ENCODE assay signal across 28 cellular contexts in genomic region chrX:23436875-23437274, GRCh38.
DNase-seq lines count a peak whose midpoint lies in the region; ATAC-seq and TF ChIP-seq lines count a peak whose summit lies in the region.
"Had no signal": no experiment of that assay in that cellular context is flagged by ENCODE, and none has a peak within 500 bp of the region (broad histone marks: within the 10 kb centered on the region; RNA-seq: fewer than 3 reads in every experiment).

No MANE protein-coding gene starts in this region.

- no peaks in the 10 kb centered on the region for H3K27me3 ChIP-seq in HUES48 (ENCODE audit: control insufficient read depth, insufficient read depth, low read length)
- no peaks in the 10 kb centered on the region for H3K27me3 ChIP-seq in endodermal cell (ENCODE audit: control insufficient read depth, insufficient read depth, low read length, poor library complexity, severe bottlenecking)
- H3K27me3 ChIP-seq: BLaER1 treated with 17β-estradiol and CSF1 and Interleukin-3, amounts not matched to agents 10 nM and 100 nM; SJSA1 had no signal

- H3K4me1 ChIP-seq in HUES48 (ENCODE audit: control insufficient read depth, insufficient read depth, low read length) (peaks cover 21% of the 10 kb centered on the region), endodermal cell (ENCODE audit: control insufficient read depth, insufficient read depth, low read length) (no peaks in the 10 kb centered on the region)
- H3K4me1 ChIP-seq: A549; BLaER1 treated with 17β-estradiol and CSF1 and Interleukin-3, amounts not matched to agents 10 nM and 100 nM; Caco-2; HAP-1; SJSA1 had no signal

- H3K9ac ChIP-seq in HUES48 (ENCODE audit: low read depth, low read length) (0 out of 2 replicates have a peak overlapping the region, but pooled peaks have one; percentile 52), endodermal cell (ENCODE audit: extremely low read depth, low read length, poor library complexity, severe bottlenecking) (no peak overlapping the region)
- H3K9ac ChIP-seq: BLaER1 treated with 17β-estradiol and CSF1 and Interleukin-3, amounts not matched to agents 10 nM and 100 nM had no signal

- H3K27ac ChIP-seq in HUES48 (ENCODE audit: low read depth, low read length): peak overlapping the region; percentile 72
- no peak overlapping the region for H3K27ac ChIP-seq in endodermal cell (ENCODE audit: low read depth, low read length)
- H3K27ac ChIP-seq: A549; BLaER1 treated with 17β-estradiol and CSF1 and Interleukin-3, amounts not matched to agents 10 nM and 100 nM; SJSA1 had no signal

- peaks cover 45% of the 10 kb centered on the region for H3K4me1 Mint-ChIP-seq in endodermal cell
- H3K4me1 Mint-ChIP-seq: CD4-positive, alpha-beta memory T cell; T-cell had no signal

- no peaks in the 10 kb centered on the region for H3K36me3 ChIP-seq in HUES48 (ENCODE audit: control insufficient read depth, insufficient read depth, low read length)
- H3K36me3 ChIP-seq in endodermal cell (ENCODE audit: control insufficient read depth, insufficient read depth, low read length): no peaks in the 10 kb centered on the region
- H3K36me3 ChIP-seq: BLaER1 treated with 17β-estradiol and CSF1 and Interleukin-3, amounts not matched to agents 10 nM and 100 nM; HAP-1; SJSA1 had no signal

- H3K9me3 ChIP-seq in HUES48 (ENCODE audit: control insufficient read depth, insufficient read depth, low read length): no peaks in the 10 kb centered on the region
- H3K9me3 ChIP-seq in endodermal cell (ENCODE audit: control insufficient read depth, low read length): no peaks in the 10 kb centered on the region
- H3K9me3 ChIP-seq: A549; BLaER1 treated with 17β-estradiol and CSF1 and Interleukin-3, amounts not matched to agents 10 nM and 100 nM; Caco-2; HAP-1; SJSA1 had no signal

- H3K4me3 Mint-ChIP-seq in endodermal cell: no peak overlapping the region
- H3K4me3 Mint-ChIP-seq: CD4-positive, alpha-beta memory T cell; HFFc6; T-cell had no signal

- no peaks in the 10 kb centered on the region for H3K27me3 Mint-ChIP-seq in endodermal cell (ENCODE audit: insufficient read depth)

- WGBS in endodermal cell (ENCODE audit: insufficient coverage in 1 of 2, insufficient read length in 1 of 2), 2 experiments: 62% methylated on average over 1 of the region's 1 CpG; no CpG with 5 or more reads in 1 of the 2 experiments

- no peaks in the 10 kb centered on the region for H3K36me3 Mint-ChIP-seq in endodermal cell (ENCODE audit: low read depth)
- H3K36me3 Mint-ChIP-seq: CD4-positive, alpha-beta memory T cell; T-cell had no signal

- H3K4me3 ChIP-seq in HUES48 (ENCODE audit: low read depth, low read length): no peak overlapping the region
- no peak overlapping the region for H3K4me3 ChIP-seq in endodermal cell (ENCODE audit: low read length)
- H3K4me3 ChIP-seq: A549; BLaER1 treated with 17β-estradiol and CSF1 and Interleukin-3, amounts not matched to agents 10 nM and 100 nM; GM12878; HAP-1; SJSA1 had no signal

- DNase-seq in endodermal cell (peak; percentile 92), iPS-NIHi11 (ENCODE audit: low spot score) (peak; percentile 19), SKM-1 (lab: John Stamatoyannopoulos, UW; ENCODE audit: unreplicated experiment) (no peak), GOT3 (lab: John Stamatoyannopoulos, UW) (no peak)
- DNase-seq in activated CD4-positive, CD25-positive, alpha-beta regulatory T cell treated with anti-CD3 and anti-CD28 coated beads, Interleukin-2, amount 50 U/mL, for 72 hours: no peak
- DNase-seq: AML-193; Caco-2; CD4-positive, alpha-beta memory T cell; GDM1; HFFc6; KBM-7; MV-4-11; NCI-H1105; NCI-H1436 treated with DMSO at 0.1 percent for 48 hours; NCI-H187 treated with DMSO at 0.1 percent for 48 hours; NCI-H446 treated with DMSO at 0.1 percent for 48 hours; NCI-H526; NCI-H82; Right ventricle myocardium superior; RPMI8226; T-cell had no signal

- H3K27ac Mint-ChIP-seq in endodermal cell: peak overlapping the region; percentile 87
- H3K27ac Mint-ChIP-seq: CD4-positive, alpha-beta memory T cell; HFFc6; T-cell had no signal

- ATAC-seq in HG02840 (IDR thresholded peaks at IDR 0.05; ENCODE audit: low FRiP score, unreplicated experiment): no peak
- ATAC-seq: A549, GM12878, T-cell had no signal

- peaks cover 3% of the 10 kb centered on the region for H3K9me3 Mint-ChIP-seq in endodermal cell

- TF ChIP-seq CTCF in endodermal cell (conservative IDR thresholded peaks at IDR 0.05): no peak

Comparison
In these comparisons a context has a peak if more than half of its experiments do, and no peak if none do; other contexts are left out.
1. DNase-seq: peak in endodermal cell (single experiment) and iPS-NIHi11 (single experiment); none in activated CD4-positive, CD25-positive, alpha-beta regulatory T cell treated with anti-CD3 and anti-CD28 coated beads, Interleukin-2, amount 50 U/mL, for 72 hours (single experiment), SKM-1 (single experiment) and GOT3 (single experiment).